In the genomic region with DNA sequence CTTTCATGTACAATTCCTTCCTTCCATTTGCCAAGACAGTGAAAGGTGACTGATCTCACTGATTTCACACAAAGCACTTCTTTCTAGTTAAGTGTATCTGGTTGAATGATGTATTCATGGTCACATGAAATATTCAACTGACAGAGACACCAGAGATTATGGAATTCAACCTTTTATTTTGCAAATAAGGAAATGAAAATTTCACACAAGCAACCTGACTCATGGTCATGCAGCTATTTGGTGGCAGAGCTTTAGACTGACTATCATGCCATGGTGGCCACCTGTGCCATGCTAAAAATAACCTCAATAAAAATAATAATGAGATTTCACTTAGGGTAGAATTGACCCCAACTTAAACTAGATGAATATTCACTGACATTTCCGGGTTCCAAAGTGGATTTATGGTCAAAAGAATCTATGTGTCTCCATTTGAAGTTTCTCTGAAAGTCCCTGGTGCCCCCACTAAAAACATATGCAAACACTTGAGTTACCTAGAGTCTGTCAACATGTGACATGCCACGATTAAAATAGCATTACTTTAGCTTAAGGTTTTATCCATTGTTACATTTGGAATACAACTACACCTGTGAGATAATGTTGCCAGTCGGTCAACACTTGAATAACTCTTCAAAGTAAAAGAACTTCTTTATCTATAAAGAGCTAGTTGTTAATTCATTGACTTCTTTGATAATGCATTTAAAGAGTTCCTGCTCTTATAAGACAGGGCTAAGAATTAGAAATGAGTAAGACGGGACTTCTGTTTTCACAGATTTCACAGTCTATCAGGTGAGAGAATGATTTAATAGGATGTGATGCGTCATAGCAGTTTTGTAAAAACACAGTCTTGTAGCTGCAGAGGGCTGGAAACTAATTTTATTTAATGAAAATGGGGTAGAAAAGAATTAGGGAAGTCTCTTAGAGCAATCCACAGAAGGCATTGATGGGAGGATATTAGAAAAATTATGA, we compare ENCODE assay signal across 1 cellular context.
TF ChIP-seq lines count a peak whose summit lies in the region.

No MANE protein-coding gene starts in this region.

TF ChIP-seq in GM12878, 131 proteins besides CTCF, POLR2A, EP300 and RAD21 (continued from another document):
- no peak for TF ChIP-seq ZNF592 (IDR thresholded peaks at IDR 0.05)
